8 cellular contexts compared by ENCODE assay signal in the genomic region with DNA sequence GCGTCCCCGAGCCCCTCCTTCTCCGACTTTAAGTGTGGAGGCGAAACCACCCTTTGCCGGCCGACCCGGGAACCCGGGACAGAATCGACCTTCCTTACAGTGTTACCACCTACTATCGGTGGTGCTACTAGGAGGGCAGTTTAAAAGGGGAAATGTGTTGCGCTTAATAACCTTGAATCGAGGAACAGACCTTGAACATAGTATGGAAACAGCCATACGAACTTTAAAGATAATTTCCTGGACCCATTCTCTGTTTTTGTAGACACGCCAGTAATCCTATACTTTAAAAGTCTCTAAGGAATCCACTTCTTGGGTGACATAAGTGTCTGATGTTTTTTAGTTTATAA. TPM values are rescaled to one million over a fixed set of nuclear protein-coding genes. Genes with fewer than 3 reads are reported as not detected.
DNase-seq lines count a peak whose midpoint lies in the region; ATAC-seq and TF ChIP-seq lines count a peak whose summit lies in the region.

No MANE protein-coding gene starts in this region.

- WGBS in spleen, 5 donors = 0 to 2% (median 1%) methylated on average over 9 to 14 of the region's 14 CpGs

- peak overlapping the region; percentile 97 for H3K4me3 Mint-ChIP-seq in HFFc6
- peak overlapping the region; percentile 94 for H3K4me3 Mint-ChIP-seq in activated T-helper 17 cell treated with anti-CD3 and anti-CD28 coated beads, Interleukin-2, amount 50 U/mL, for 72 hours

- TF ChIP-seq POLR2A in spleen (IDR thresholded peaks at IDR 0.05) = no peak

- H3K27me3 ChIP-seq in spleen (replicated peaks in 1 of 7) = no peaks in the 10 kb centered on the region

- ATAC-seq in activated T-helper 17 cell treated with anti-CD3 and anti-CD28 coated beads, Interleukin-2, amount 50 U/mL, for 72 hours (replicated peaks) = no peak
- no peak for ATAC-seq in GM18867 (IDR thresholded peaks at IDR 0.05; ENCODE audit: unreplicated experiment)
- no peak for ATAC-seq in HG02938 (IDR thresholded peaks at IDR 0.05; ENCODE audit: unreplicated experiment)

- no peaks in the 10 kb centered on the region for H3K9me3 Mint-ChIP-seq in HFFc6
- no peaks in the 10 kb centered on the region for H3K9me3 Mint-ChIP-seq in activated T-helper 17 cell treated with anti-CD3 and anti-CD28 coated beads, Interleukin-2, amount 50 U/mL, for 72 hours

- peak overlapping the region; percentile 96 for H3K4me3 ChIP-seq in iPS-11a (ENCODE audit: low read depth, low read length)
- H3K4me3 ChIP-seq in spleen = peak overlapping the region; percentile 82 to 99 (median 94)

- peaks cover 0 to 13% (median 5%) of the 10 kb centered on the region in 6 donors for H3K36me3 ChIP-seq in spleen

- H3K4me1 Mint-ChIP-seq in HFFc6 (ENCODE audit: low read depth) = peaks cover 36% of the 10 kb centered on the region
- peaks cover 4% of the 10 kb centered on the region for H3K4me1 Mint-ChIP-seq in activated T-helper 17 cell treated with anti-CD3 and anti-CD28 coated beads, Interleukin-2, amount 50 U/mL, for 72 hours

- no peak for TF ChIP-seq CTCF in HFFc6 (IDR thresholded peaks at IDR 0.05)
- TF ChIP-seq CTCF in spleen (IDR thresholded peaks at IDR 0.05 in 8 of 11, conservative IDR thresholded peaks at IDR 0.05 in 3 of 11) = no peak

- no peaks in the 10 kb centered on the region for H3K9me3 ChIP-seq in spleen

- H3K36me3 Mint-ChIP-seq in HFFc6 (ENCODE audit: low read depth) = peaks cover 14% of the 10 kb centered on the region
- H3K36me3 Mint-ChIP-seq in activated T-helper 17 cell treated with anti-CD3 and anti-CD28 coated beads, Interleukin-2, amount 50 U/mL, for 72 hours (ENCODE audit: low read depth) = peaks cover 22% of the 10 kb centered on the region

- DNase-seq in HFFc6 (no peak), spleen (no peak), COLO668 (lab: John Stamatoyannopoulos, UW; ENCODE audit: unreplicated experiment) (no peak), HK-2 (ENCODE audit: unreplicated experiment) (no peak)

- H3K27ac Mint-ChIP-seq in HFFc6 = peak overlapping the region; percentile 98
- peak overlapping the region; percentile 85 for H3K27ac Mint-ChIP-seq in activated T-helper 17 cell treated with anti-CD3 and anti-CD28 coated beads, Interleukin-2, amount 50 U/mL, for 72 hours

- H3K27me3 Mint-ChIP-seq in HFFc6 (ENCODE audit: insufficient read depth) = no peaks in the 10 kb centered on the region
- no peaks in the 10 kb centered on the region for H3K27me3 Mint-ChIP-seq in activated T-helper 17 cell treated with anti-CD3 and anti-CD28 coated beads, Interleukin-2, amount 50 U/mL, for 72 hours

- intact Hi-C loops in spleen (cut with DNase I; ENCODE audit: low total_unique reads) = loop anchor here (10.0 kb wide), 2 partner anchors 62 to 148 kb away; a partner anchor contains a TSS

- peaks cover 0 to 52% (median 24%) of the 10 kb centered on the region in 6 donors for H3K4me1 ChIP-seq in spleen

- peak overlapping the region; percentile 94 to 99 (median 98) for H3K27ac ChIP-seq in spleen

RNA-seq across cellular contexts. Expression of a gene that starts 1.5 kb away (rescaled TPM):
- 10 to 100 TPM; 11.0 to 15.8 (median 14.7) TPM for total RNA-seq in HFFc6 (2021; fragmentation: NEBNext Ultra II Directional; extraction: Animal tissue kit (Norgen Biotek cat#: 25700))
- 10 to 100 TPM; 10.6 to 16.3 TPM for total RNA-seq in activated T-helper 17 cell treated with anti-CD3 and anti-CD28 coated beads, Interleukin-2, amount 50 U/mL, for 72 hours
- total RNA-seq in spleen = 10 to 100 TPM in 4 of 7 donors, 1 to 10 TPM in 3; 4.2 to 21.7 (median 10.6) TPM
- 10 to 100 TPM in 1 of 3 donors, 1 to 10 TPM in 2; 8.0 to 12.3 (median 9.4) TPM for polyA plus RNA-seq in spleen
